In the genomic region with DNA sequence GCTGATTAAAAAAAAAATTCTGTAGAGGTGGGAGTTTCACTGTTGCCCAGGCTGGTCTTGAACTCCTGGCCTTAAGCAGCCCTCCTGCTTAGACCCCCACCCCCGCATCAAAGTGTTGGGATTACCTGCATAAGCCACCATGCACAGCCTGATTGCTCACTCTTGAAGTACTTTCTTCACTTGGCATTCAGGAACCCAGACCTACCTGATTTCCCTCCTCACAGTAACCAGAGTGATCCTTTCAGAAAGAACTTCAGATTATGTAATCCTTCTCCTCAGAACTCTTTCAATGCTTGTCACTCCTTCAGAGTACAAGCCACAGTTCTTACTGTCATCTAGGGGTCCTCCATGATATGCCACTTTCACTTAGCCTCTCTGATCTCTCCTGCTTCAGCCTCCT, we compare ENCODE assay signal across 13 cellular contexts. TPM values are rescaled to one million over a fixed set of nuclear protein-coding genes. Genes with fewer than 3 reads are reported as not detected.
DNase-seq lines count a peak whose midpoint lies in the region; ATAC-seq, FAIRE-seq and TF ChIP-seq lines count a peak whose summit lies in the region.
"Had no signal": no experiment of that assay in that cellular context is flagged by ENCODE, and none has a peak within 500 bp of the region (broad histone marks: within the 10 kb centered on the region; RNA-seq: fewer than 3 reads in every experiment).

No MANE protein-coding gene starts in this region.

- peaks cover 21% of the 10 kb centered on the region for H3K4me1 Mint-ChIP-seq in T-helper 17 cell
- peaks cover 2% of the 10 kb centered on the region for H3K4me1 Mint-ChIP-seq in glutamatergic neuron (ENCODE audit: low read depth, unreplicated experiment)

- CTCF ChIA-PET in A549 (lab: Yijun Ruan, JAX), result interaction anchor here (1.2 to 2.7 kb wide), 4 partner anchors 8 to 132 kb away, joined by 5 to 13 read pairs (median 8); no protein-coding TSS in a partner anchor

- no peak for TF ChIP-seq EP300 in A549 (IDR thresholded peaks at IDR 0.05)

- no peaks in the 10 kb centered on the region for H3K79me2 ChIP-seq in DND-41 (ENCODE audit: insufficient read depth, low read length)

- no peak for TF ChIP-seq RAD21 in A549 (conservative IDR thresholded peaks at IDR 0.05 in 1 of 2, IDR thresholded peaks at IDR 0.05 in 1 of 2)

- no peak overlapping the region for H2AFZ ChIP-seq in DND-41 (ENCODE audit: low read depth, low read length)

- H3K4me1 ChIP-seq in A549 (peaks cover 10% of the 10 kb centered on the region; the same call in 2 of the 3 replicates), DND-41 (ENCODE audit: insufficient read depth, low read length) (peaks cover 16% of the 10 kb centered on the region)
- H3K4me1 ChIP-seq: BE2C had no signal

- H3K9me3 Mint-ChIP-seq in glutamatergic neuron (ENCODE audit: unreplicated experiment), result peaks cover 17% of the 10 kb centered on the region

- no peak overlapping the region for H3K9ac ChIP-seq in DND-41 (ENCODE audit: low read depth, low read length)

- 95% methylated on average over 1 of the region's 1 CpG for WGBS in A549 (ENCODE audit: missing lambda C conversion rate)

- peaks cover 5% of the 10 kb centered on the region for H3K36me3 Mint-ChIP-seq in T-helper 17 cell (ENCODE audit: low read depth)
- peaks cover 11% of the 10 kb centered on the region for H3K36me3 Mint-ChIP-seq in glutamatergic neuron (ENCODE audit: unreplicated experiment)

- H3K27me3 Mint-ChIP-seq in T-helper 17 cell, result no peaks in the 10 kb centered on the region
- peaks cover 9% of the 10 kb centered on the region for H3K27me3 Mint-ChIP-seq in glutamatergic neuron (ENCODE audit: unreplicated experiment)

- H3K4me3 Mint-ChIP-seq in T-helper 17 cell (peak overlapping the region; percentile 99), glutamatergic neuron (ENCODE audit: unreplicated experiment) (peak overlapping the region; percentile 84)

- H4K20me1 ChIP-seq in DND-41 (ENCODE audit: insufficient read depth, low read length), result no peaks in the 10 kb centered on the region

- H3K27ac ChIP-seq in A549, result peak overlapping the region; percentile 91 to 97
- no peak overlapping the region for H3K27ac ChIP-seq in DND-41 (ENCODE audit: low read length)
- H3K27ac ChIP-seq: HL-60 had no signal

- ATAC-seq in A549, result no peak
- no peak for ATAC-seq in DND-41 (ENCODE audit: insufficient read depth, low read depth)
- no peak for ATAC-seq in T-helper 17 cell
- ATAC-seq in GM18858 (IDR thresholded peaks at IDR 0.05; ENCODE audit: unreplicated experiment), result no peak

- H3K27ac Mint-ChIP-seq in T-helper 17 cell (peak overlapping the region; percentile 95), glutamatergic neuron (ENCODE audit: unreplicated experiment) (no peak overlapping the region)

- no peak for TF ChIP-seq CTCF in A549 (IDR thresholded peaks at IDR 0.05)
- TF ChIP-seq CTCF in DND-41 (IDR thresholded peaks at IDR 0.05; ENCODE audit: borderline replicate concordance, extremely low read depth, low read length, poor library complexity, severe bottlenecking), result no peak
- no peak for TF ChIP-seq CTCF in glutamatergic neuron (IDR thresholded peaks at IDR 0.05; ENCODE audit: partially characterized antibody, unreplicated experiment)

- H3K4me3 ChIP-seq in A549 (peak overlapping the region; percentile 80), DND-41 (ENCODE audit: low read depth in 1 of 2, low read length in 2 of 2) (peak overlapping the region in 1 of 2 experiments; percentile 65; a peak in 1 of 4 replicates)

- no peak for DNase-seq in A549 (ENCODE audit: low read depth in 1 of 2, low spot score in 1 of 2)
- no peak for DNase-seq in DND-41
- no peak for DNase-seq in T-helper 17 cell
- no peak for DNase-seq in glutamatergic neuron
- no peak for DNase-seq in cerebellum (ENCODE audit: low spot score)
- no peak for DNase-seq in germinal center (ENCODE audit: low spot score)
- DNase-seq in activated CD4-positive, CD25-positive, alpha-beta regulatory T cell (lab: John Stamatoyannopoulos, UW), result no peak
- DNase-seq: esophagus squamous epithelium; stimulated activated CD4-positive, alpha-beta T cell treated with anti-CD3 and anti-CD28 coated beads, Interleukin-2, amount 100 ng/mL, for 24 hours; stimulated activated naive CD4-positive, alpha-beta T cell treated with Interleukin-2 at 50 U/mL for 16 hours had no signal

- H3K4me2 ChIP-seq in A549 (peak overlapping the region; percentile 98), DND-41 (ENCODE audit: insufficient read depth, low read length) (peak overlapping the region; percentile 75)

- peaks cover 14% of the 10 kb centered on the region for H3K9me3 ChIP-seq in A549
- H3K9me3 ChIP-seq in DND-41 (ENCODE audit: insufficient read depth, low read length, severe bottlenecking), result peaks cover 3% of the 10 kb centered on the region
- H3K9me3 ChIP-seq in T-helper 17 cell (ENCODE audit: control insufficient read depth, low read length, poor library complexity, severe bottlenecking), result no peaks in the 10 kb centered on the region
- H3K9me3 ChIP-seq: BE2C, esophagus squamous epithelium had no signal

- no peak for FAIRE-seq in A549 (lab: Jason Lieb, UNC)

- no peaks in the 10 kb centered on the region for H3K27me3 ChIP-seq in DND-41 (ENCODE audit: insufficient read depth, low read length, poor library complexity)
- H3K27me3 ChIP-seq: BE2C, esophagus squamous epithelium had no signal

- POLR2A ChIA-PET in A549 (lab: Yijun Ruan, JAX), result interaction anchor here (0.6 to 1.8 kb wide), 4 partner anchors 16 to 324 kb away, joined by 3 to 10 read pairs (median 4); partner anchors contain the start of gene KPNB1

- no peak for TF ChIP-seq POLR2A in A549 (IDR thresholded peaks at IDR 0.05; ENCODE audit: low read length)

- H3K36me3 ChIP-seq in DND-41 (ENCODE audit: insufficient read depth, low read length), result no peaks in the 10 kb centered on the region
- H3K36me3 ChIP-seq: BE2C, esophagus squamous epithelium had no signal

TF ChIP-seq in A549, 52 proteins besides CTCF, POLR2A, EP300 and RAD21:
- TF ChIP-seq CEBPB (IDR thresholded peaks at IDR 0.05) (no peak), NFE2L2 (conservative IDR thresholded peaks at IDR 0.05; ENCODE audit: low read length) (no peak), TP53 (CRISPR knock-in tag; IDR thresholded peaks at IDR 0.05) (no peak), FOXS1 (CRISPR knock-in tag; IDR thresholded peaks at IDR 0.05) (no peak), SREBF2 (IDR thresholded peaks at IDR 0.05) (no peak), NR3C1 (IDR thresholded peaks at IDR 0.05) (no peak), SMC3 (IDR thresholded peaks at IDR 0.05) (no peak), PHF8 (IDR thresholded peaks at IDR 0.05; ENCODE audit: borderline replicate concordance, low read depth) (no peak)
- TF ChIP-seq, protein P1, sequence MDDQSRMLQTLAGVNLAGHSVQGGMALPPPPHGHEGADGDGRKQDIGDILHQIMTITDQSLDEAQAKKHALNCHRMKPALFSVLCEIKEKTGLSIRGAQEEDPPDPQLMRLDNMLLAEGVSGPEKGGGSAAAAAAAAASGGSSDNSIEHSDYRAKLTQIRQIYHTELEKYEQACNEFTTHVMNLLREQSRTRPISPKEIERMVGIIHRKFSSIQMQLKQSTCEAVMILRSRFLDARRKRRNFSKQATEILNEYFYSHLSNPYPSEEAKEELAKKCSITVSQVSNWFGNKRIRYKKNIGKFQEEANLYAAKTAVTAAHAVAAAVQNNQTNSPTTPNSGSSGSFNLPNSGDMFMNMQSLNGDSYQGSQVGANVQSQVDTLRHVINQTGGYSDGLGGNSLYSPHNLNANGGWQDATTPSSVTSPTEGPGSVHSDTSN (IDR thresholded peaks at IDR 0.05), result no peak
- TF ChIP-seq, protein P2, sequence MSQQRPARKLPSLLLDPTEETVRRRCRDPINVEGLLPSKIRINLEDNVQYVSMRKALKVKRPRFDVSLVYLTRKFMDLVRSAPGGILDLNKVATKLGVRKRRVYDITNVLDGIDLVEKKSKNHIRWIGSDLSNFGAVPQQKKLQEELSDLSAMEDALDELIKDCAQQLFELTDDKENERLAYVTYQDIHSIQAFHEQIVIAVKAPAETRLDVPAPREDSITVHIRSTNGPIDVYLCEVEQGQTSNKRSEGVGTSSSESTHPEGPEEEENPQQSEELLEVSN (IDR thresholded peaks at IDR 0.05; ENCODE audit: borderline replicate concordance, low read depth), result no peak

RNA-seq across cellular contexts. Expression of gene EFCAB13, which starts 1.4 kb away (rescaled TPM):
- polyA plus RNA-seq in A549 (2011; rRNA removed) (4.1 and 6.0 TPM in 2 replicates), A549 (2017; fragmentation: RNase III; extraction: RNeasy Plus Mini Kit Qiagen cat#74134 plus additional on column Dnase treatment) (2.9 to 4.2 TPM (median 3.2 TPM) in 3 replicates)
- 0.79 and 1.2 TPM in 2 replicates for polyA plus RNA-seq in A549 (2012; cell fraction: cytosol; rRNA removed)
- 0.36 and 0.73 TPM in 2 replicates for polyA plus RNA-seq in A549 (2012; cell fraction: nucleus; rRNA removed)
- polyA minus RNA-seq in A549 (2011; rRNA and poly(A)+ RNA removed), result 0.74 and 2.2 TPM in 2 replicates
- total RNA-seq in T-helper 17 cell (1 to 10 TPM; 6.8 to 9.2 TPM), glutamatergic neuron (ENCODE audit: unreplicated experiment) (3.3 TPM), cerebellum (7.4 TPM)
